In the genomic region with DNA sequence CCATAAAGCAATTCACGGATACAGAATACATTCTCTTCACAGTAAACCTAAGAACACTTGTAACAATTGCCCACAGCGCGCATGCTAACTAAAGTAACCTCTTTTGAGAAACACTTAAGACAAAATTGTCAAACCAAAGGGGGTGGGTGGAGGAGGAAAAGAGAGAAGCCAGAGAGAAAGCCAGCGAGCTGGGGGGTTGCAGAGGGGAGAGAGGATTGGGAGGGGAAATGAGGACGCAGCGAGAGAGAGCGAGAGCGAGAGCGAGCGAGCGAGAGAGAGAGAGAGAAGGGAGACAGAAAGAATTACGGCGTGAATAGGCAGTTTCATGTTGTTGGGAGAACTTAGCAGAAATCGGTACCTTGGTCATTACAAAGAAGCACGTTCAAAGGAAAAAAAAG, we compare ENCODE assay signal across 1 cellular context.
TF ChIP-seq lines count a peak whose summit lies in the region.

No MANE protein-coding gene starts in this region.

TF ChIP-seq in HepG2, 621 proteins besides CTCF, POLR2A, EP300 and RAD21:
- TF ChIP-seq TAF15 (IDR thresholded peaks at IDR 0.05; ENCODE audit: low read depth, low read length, poor library complexity, severe bottlenecking) = no peak
- TF ChIP-seq KLF15 (CRISPR knock-in tag; IDR thresholded peaks at IDR 0.05; ENCODE audit: borderline replicate concordance) = no peak
- TF ChIP-seq ZNF775 (CRISPR knock-in tag; IDR thresholded peaks at IDR 0.05; ENCODE audit: borderline replicate concordance) = no peak
- TF ChIP-seq EZH2 (conservative IDR thresholded peaks at IDR 0.05; ENCODE audit: low read depth, low read length) = 0 out of 2 replicates have a peak, but pooled peaks have one; percentile 98
